In the genomic region with DNA sequence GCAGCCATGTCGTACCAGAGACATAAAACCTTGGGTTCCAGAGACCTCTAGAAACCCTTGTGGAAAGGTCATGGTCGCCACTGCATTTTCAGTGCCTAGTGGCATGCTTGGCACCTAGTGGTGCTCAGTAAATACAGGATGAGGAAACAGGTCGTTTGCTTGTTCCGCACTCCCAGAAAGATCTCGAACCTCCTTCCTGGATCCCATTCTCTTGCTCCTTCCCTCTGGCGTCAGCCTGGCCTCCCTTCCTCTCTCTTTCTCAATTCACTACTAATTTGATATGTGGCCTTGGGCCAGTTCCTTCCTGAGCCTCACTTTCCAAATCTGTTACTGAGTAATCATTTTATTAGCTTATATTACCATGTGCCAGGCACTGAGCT, we compare ENCODE assay signal across 13 cellular contexts. TPM values are rescaled to one million over a fixed set of nuclear protein-coding genes. Genes with fewer than 3 reads are reported as not detected.
DNase-seq lines count a peak whose midpoint lies in the region; ATAC-seq, FAIRE-seq and TF ChIP-seq lines count a peak whose summit lies in the region.
"Had no signal": no experiment of that assay in that cellular context is flagged by ENCODE, and none has a peak within 500 bp of the region (broad histone marks: within the 10 kb centered on the region; RNA-seq: fewer than 3 reads in every experiment).

No MANE protein-coding gene starts in this region.

- H3K9me3 ChIP-seq in AG04450 (ENCODE audit: control insufficient read depth, insufficient read depth, low read length) (no peaks in the 10 kb centered on the region), iPS-15b (ENCODE audit: control insufficient read depth, insufficient read depth, low read length) (no peaks in the 10 kb centered on the region), psoas muscle (no peaks in the 10 kb centered on the region)

- DNase-seq in AG04450 (ENCODE audit: low read depth, low spot score): no peak
- DNase-seq in psoas muscle: peak in 1 of 2 donors; percentile 64
- no peak for DNase-seq in urothelium cell line (ENCODE audit: low spot score)
- no peak for DNase-seq in islet precursor cell
- DNase-seq in NCI-H510A treated with DMSO at 0.1 percent for 48 hours (lab: John Stamatoyannopoulos, UW): no peak
- DNase-seq: GF-D8, KBM-7, NCI-H2081 treated with DMSO at 0.1 percent for 48 hours had no signal

- intact Hi-C loops in psoas muscle (cut with DNase I): no loop called here

- peak overlapping the region in 4 of 5 experiments; percentile 64 to 95 (median 88) for H3K27ac Mint-ChIP-seq in brain
- H3K27ac Mint-ChIP-seq: activated naive CD8-positive, alpha-beta T cell had no signal

- H3K4me3 ChIP-seq in AG04450 (ENCODE audit: low read depth, low read length): no peak overlapping the region
- H3K4me3 ChIP-seq in iPS-15b (ENCODE audit: low read depth, low read length): peak overlapping the region; percentile 8
- no peak overlapping the region for H3K4me3 ChIP-seq in psoas muscle

- peaks cover 98% of the 10 kb centered on the region for H3K4me1 Mint-ChIP-seq in brain

- no peak for FAIRE-seq in urothelium cell line (lab: Jason Lieb, UNC)

- H3K36me3 Mint-ChIP-seq in brain: no peaks in the 10 kb centered on the region
- H3K36me3 Mint-ChIP-seq: activated naive CD8-positive, alpha-beta T cell had no signal

- no peaks in the 10 kb centered on the region for H3K27me3 ChIP-seq in AG04450 (ENCODE audit: control insufficient read depth, insufficient read depth, low read length)
- H3K27me3 ChIP-seq in iPS-15b (ENCODE audit: control insufficient read depth, insufficient read depth, low read length): no peaks in the 10 kb centered on the region
- H3K27me3 ChIP-seq in psoas muscle (ENCODE audit: insufficient read depth in 3 of 3, low read length in 2 of 3): no peaks in the 10 kb centered on the region

- CTCF ChIA-PET in AG04450 (lab: Charles Lee): interaction anchor here (1.3 to 6.0 kb wide), 2 partner anchors 12 to 53 kb away, joined by 6 to 28 read pairs; no protein-coding TSS in a partner anchor

- POLR2A ChIA-PET in AG04450 (lab: Yijun Ruan, JAX): interaction anchor here (1.8 kb wide), 1 partner anchor 15 kb away, joined by 11 read pairs; no protein-coding TSS in a partner anchor

- H3K4me1 ChIP-seq in iPS-15b (ENCODE audit: control insufficient read depth, insufficient read depth, low read length) (peaks cover 27% of the 10 kb centered on the region), psoas muscle (peaks cover 86% of the 10 kb centered on the region)

- peaks cover 3% of the 10 kb centered on the region for H3K27me3 Mint-ChIP-seq in brain
- H3K27me3 Mint-ChIP-seq: activated naive CD8-positive, alpha-beta T cell had no signal

- H3K9ac ChIP-seq in iPS-15b (ENCODE audit: low read depth, low read length): peak overlapping the region; percentile 57

- H3K4me3 Mint-ChIP-seq in brain: peak overlapping the region in 3 of 5 experiments; percentile 15 to 45 (median 23)
- H3K4me3 Mint-ChIP-seq: activated naive CD8-positive, alpha-beta T cell had no signal

- ATAC-seq in psoas muscle (peak in 3 of 4 donors; percentile 52 to 66 (median 64)), HG03439 (IDR thresholded peaks at IDR 0.05; ENCODE audit: unreplicated experiment) (no peak)

- H3K27ac ChIP-seq in AG04450 (ENCODE audit: low read depth, low read length) (peak overlapping the region; percentile 32), psoas muscle (peak overlapping the region; percentile 36)

- no peaks in the 10 kb centered on the region for H3K9me3 Mint-ChIP-seq in brain
- H3K9me3 Mint-ChIP-seq: endodermal cell had no signal

- H3K36me3 ChIP-seq in iPS-15b (ENCODE audit: control insufficient read depth, insufficient read depth, low read length): peaks cover 4% of the 10 kb centered on the region
- no peaks in the 10 kb centered on the region for H3K36me3 ChIP-seq in psoas muscle (ENCODE audit: insufficient read depth in 1 of 2, low read depth in 1 of 2)

- TF ChIP-seq CTCF in AG04450 (IDR thresholded peaks at IDR 0.05; ENCODE audit: low read depth, low read length): no peak
- no peak for TF ChIP-seq CTCF in brain (conservative IDR thresholded peaks at IDR 0.05)
- no peak for TF ChIP-seq CTCF in psoas muscle (IDR thresholded peaks at IDR 0.05)

- 46 to 68% (median 48%) methylated on average over 6 of the region's 6 CpGs for WGBS in psoas muscle, 3 donors

RNA-seq across cellular contexts. Expression of gene NDST1, which starts 4.4 kb away (rescaled TPM):
- 52.2 and 63.2 TPM in 2 replicates for polyA plus RNA-seq in AG04450 (2011; rRNA removed)
- polyA minus RNA-seq in AG04450 (2011; rRNA and poly(A)+ RNA removed): 69.4 and 93.7 TPM in 2 replicates
- polyA plus RNA-seq in brain (ENCODE audit: insufficient read depth, low read depth, low replicate concordance): 40.0 TPM
- total RNA-seq in psoas muscle: 10 to 100 TPM; 30.1 to 40.2 (median 36.6) TPM
- polyA plus RNA-seq in psoas muscle: 10 to 100 TPM; 11.0 to 22.5 (median 13.2) TPM
